ENCODE assay signal across 15 cellular contexts in the genomic region with DNA sequence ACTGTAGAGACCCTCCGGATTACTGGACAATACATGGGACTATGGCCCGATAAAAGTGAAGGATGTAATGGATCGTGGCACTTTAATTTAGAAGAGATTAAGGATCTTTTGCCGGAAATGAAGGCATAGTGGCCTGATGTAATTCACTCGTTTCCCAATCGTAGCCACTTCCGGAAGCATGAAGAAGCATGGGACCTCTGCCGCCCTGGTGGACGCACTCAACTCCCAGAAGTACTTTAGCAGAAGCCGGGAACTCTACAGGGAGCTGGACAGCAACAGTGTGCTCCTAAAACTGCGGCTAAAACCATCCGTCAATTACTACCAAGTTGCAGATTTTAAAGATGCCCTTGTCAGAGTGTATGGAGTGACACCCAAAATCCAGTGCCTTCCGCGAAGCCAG.
DNase-seq lines count a peak whose midpoint lies in the region; TF ChIP-seq lines count a peak whose summit lies in the region.
"Had no signal": no experiment of that assay in that cellular context is flagged by ENCODE, and none has a peak within 500 bp of the region (broad histone marks: within the 10 kb centered on the region; RNA-seq: fewer than 3 reads in every experiment).

No MANE protein-coding gene starts in this region.

- H3K27ac ChIP-seq in muscle layer of colon (ENCODE audit: low read depth, low read length) (no peak overlapping the region), tibial artery (peak overlapping the region; percentile 29 to 55)
- H3K27ac ChIP-seq: BLaER1, body of pancreas had no signal

- DNase-seq in NCI-H510A (lab: John Stamatoyannopoulos, UW), result peak; percentile 35
- peak; percentile 9 for DNase-seq in choroid plexus epithelial cell (ENCODE audit: low read depth)
- no peak for DNase-seq in tibial artery
- no peak for DNase-seq in NCI-H526 (lab: John Stamatoyannopoulos, UW)
- no peak for DNase-seq in activated CD4-positive, alpha-beta T cell treated with anti-CD3 and anti-CD28 coated beads for 48 hours
- DNase-seq in hippocampal formation (lab: John Stamatoyannopoulos, UW), result no peak
- DNase-seq: activated CD8-positive, alpha-beta memory T cell treated with anti-CD3 and anti-CD28 coated beads, Interleukin-2, amount 50 U/mL, for 4 hours; activated naive CD4-positive, alpha-beta T cell; IMR-90; NCI-H2171; SHP77; stimulated activated CD4-positive, alpha-beta T cell treated with anti-CD3 and anti-CD28 coated beads, Interleukin-2, amount 100 ng/mL, for 24 hours had no signal

- H3K9ac ChIP-seq in muscle layer of colon (ENCODE audit: low read length), result no peak overlapping the region
- H3K9ac ChIP-seq: BLaER1 had no signal

- no peaks in the 10 kb centered on the region for H3K36me3 ChIP-seq in muscle layer of colon (ENCODE audit: insufficient read depth, low read length)
- no peaks in the 10 kb centered on the region for H3K36me3 ChIP-seq in tibial artery
- H3K36me3 ChIP-seq: BLaER1 had no signal

- H3K4me1 ChIP-seq in muscle layer of colon (ENCODE audit: insufficient read depth, low read length) (no peaks in the 10 kb centered on the region), tibial artery (peaks cover 0 to 20% (median 10%) of the 10 kb centered on the region in 4 donors)
- H3K4me1 ChIP-seq: BLaER1 had no signal

- intact Hi-C loops in tibial artery (cut with DNase I; ENCODE audit: low total_unique reads), result no loop called here

- peak overlapping the region; percentile 8 for H3K4me3 ChIP-seq in choroid plexus epithelial cell (ENCODE audit: low read depth, low read length)
- peak overlapping the region; percentile 64 to 67 for H3K4me3 ChIP-seq in muscle layer of colon (ENCODE audit: low read depth in 1 of 2, low read length in 2 of 2)
- peak overlapping the region; percentile 53 to 80 for H3K4me3 ChIP-seq in tibial artery
- H3K4me3 ChIP-seq: BLaER1 had no signal

- no peak for TF ChIP-seq CTCF in choroid plexus epithelial cell (conservative IDR thresholded peaks at IDR 0.05; ENCODE audit: low read depth, low read length)
- TF ChIP-seq CTCF in tibial artery (IDR thresholded peaks at IDR 0.05), result no peak

- no peaks in the 10 kb centered on the region for H3K27me3 ChIP-seq in muscle layer of colon (ENCODE audit: control insufficient read depth in 1 of 2, insufficient read depth in 2 of 2, low read length in 2 of 2)
- H3K27me3 ChIP-seq in tibial artery, result peaks cover 0 to 9% of the 10 kb centered on the region in 2 donors
- H3K27me3 ChIP-seq: BLaER1, body of pancreas had no signal

- H3K9me3 ChIP-seq in muscle layer of colon (ENCODE audit: low read length) (no peaks in the 10 kb centered on the region), tibial artery (peaks cover 0 to 2% (median 0%) of the 10 kb centered on the region in 3 donors)
- H3K9me3 ChIP-seq: body of pancreas had no signal

Comparison
In these comparisons a context has a peak if more than half of its experiments do, and no peak if none do; other contexts are left out.
1. DNase-seq: peak in NCI-H510A (single experiment) and choroid plexus epithelial cell (single experiment); none in tibial artery (0 of 2), NCI-H526 (0 of 2), activated CD4-positive, alpha-beta T cell treated with anti-CD3 and anti-CD28 coated beads for 48 hours (single experiment) and hippocampal formation (0 of 2).
2. H3K4me3 ChIP-seq: peak in every context shown above with its lines; median percentile 66 in tibial artery; 66 in muscle layer of colon; 8 in choroid plexus epithelial cell.